ENCODE assay signal across 20 cellular contexts in the genomic region with DNA sequence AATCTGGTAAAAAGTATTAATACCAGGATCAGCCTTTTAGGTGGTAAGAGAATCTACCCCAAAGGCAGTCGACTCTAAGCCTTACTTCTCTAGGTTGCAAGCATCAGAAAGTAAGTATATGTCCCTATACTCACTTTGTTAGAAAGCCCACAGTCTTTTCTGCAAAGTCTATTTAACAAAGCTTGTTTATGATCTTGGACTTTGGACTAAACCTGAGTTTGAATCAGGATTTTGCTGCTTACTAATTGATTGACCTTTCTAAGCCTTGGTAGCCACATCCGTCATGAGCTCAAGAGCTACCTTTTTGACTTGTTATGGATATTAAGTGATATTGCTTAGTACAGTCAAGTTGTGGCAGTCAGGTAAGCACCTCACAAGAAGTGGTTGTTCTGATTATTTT. TPM values are rescaled to one million over a fixed set of nuclear protein-coding genes. Genes with fewer than 3 reads are reported as not detected.
DNase-seq lines count a peak whose midpoint lies in the region; ATAC-seq, FAIRE-seq and TF ChIP-seq lines count a peak whose summit lies in the region.
"Had no signal": no experiment of that assay in that cellular context is flagged by ENCODE, and none has a peak within 500 bp of the region (broad histone marks: within the 10 kb centered on the region; RNA-seq: fewer than 3 reads in every experiment).

No MANE protein-coding gene starts in this region.

- TF ChIP-seq EP300 in tibial nerve (IDR thresholded peaks at IDR 0.05): no peak

- FAIRE-seq in small intestine (lab: Jason Lieb, UNC): no peak
- FAIRE-seq: A204.1, D721Med, G401.6, GM12891 had no signal

- H3K9me3 ChIP-seq in ascending aorta (no peaks in the 10 kb centered on the region), small intestine (ENCODE audit: control insufficient read depth, low read depth) (no peaks in the 10 kb centered on the region), tibial nerve (no peaks in the 10 kb centered on the region)
- H3K9me3 ChIP-seq: BE2C had no signal

- TF ChIP-seq CTCF in ascending aorta (IDR thresholded peaks at IDR 0.05) (no peak), tibial nerve (IDR thresholded peaks at IDR 0.05) (no peak)

- ATAC-seq in GM21423 (IDR thresholded peaks at IDR 0.05; ENCODE audit: unreplicated experiment): no peak

- TF ChIP-seq POLR2A in tibial nerve (IDR thresholded peaks at IDR 0.05): no peak

- 68 to 81% (median 72%) methylated on average over 2 of the region's 2 CpGs for WGBS in small intestine, 3 donors
- 87 to 93% methylated on average over 2 of the region's 2 CpGs for WGBS in tibial nerve, 2 donors

- H3K4me3 ChIP-seq in ascending aorta: no peak overlapping the region
- no peak overlapping the region for H3K4me3 ChIP-seq in small intestine (ENCODE audit: low read depth in 1 of 2, low read length in 2 of 2)
- H3K4me3 ChIP-seq in tibial nerve: no peak overlapping the region

- H3K27me3 ChIP-seq in ascending aorta: no peaks in the 10 kb centered on the region
- no peaks in the 10 kb centered on the region for H3K27me3 ChIP-seq in layer of hippocampus (ENCODE audit: control insufficient read depth, insufficient read depth, low read length)
- H3K27me3 ChIP-seq in small intestine (ENCODE audit: control insufficient read depth in 2 of 2, insufficient read depth in 2 of 2, low read length in 2 of 2): no peaks in the 10 kb centered on the region
- no peaks in the 10 kb centered on the region for H3K27me3 ChIP-seq in tibial nerve
- H3K27me3 ChIP-seq: BE2C had no signal

- H3K4me1 ChIP-seq in ascending aorta (peaks cover 0 to 26% of the 10 kb centered on the region in 2 donors), small intestine (ENCODE audit: control insufficient read depth in 2 of 2, insufficient read depth in 1 of 2, low read depth in 1 of 2, low read length in 1 of 2) (peaks cover 0 to 6% of the 10 kb centered on the region in 2 donors), tibial nerve (peaks cover 0 to 59% (median 22%) of the 10 kb centered on the region in 4 donors)
- H3K4me1 ChIP-seq: BE2C had no signal

- no peak for DNase-seq in ascending aorta (ENCODE audit: low spot score in 2 of 2)
- peak; percentile 59 for DNase-seq in small intestine
- no peak for DNase-seq in activated CD4-positive, alpha-beta T cell treated with anti-CD3 and anti-CD28 coated beads for 1 hour
- DNase-seq in tibial nerve (ENCODE audit: low spot score in 2 of 2): no peak
- no peak for DNase-seq in NCI-H2171 (lab: John Stamatoyannopoulos, UW)
- DNase-seq: BE2C; CD4-positive, alpha-beta memory T cell; COR-L47; DMS153; DMS79 treated with DMSO at 0.1 percent for 48 hours; EL; GOT3; H9 had no signal

- intact Hi-C loops in ascending aorta (cut with DNase I): no loop called here

- H3K27ac ChIP-seq in ascending aorta: peak overlapping the region; percentile 25 to 74
- peak overlapping the region; percentile 66 for H3K27ac ChIP-seq in layer of hippocampus (ENCODE audit: low read depth, low read length)
- H3K27ac ChIP-seq in small intestine (ENCODE audit: low read depth in 1 of 2, low read length in 1 of 2): no peak overlapping the region
- peak overlapping the region in 2 of 4 donors; percentile 17 to 35 for H3K27ac ChIP-seq in tibial nerve
- H3K27ac ChIP-seq: C4-2B had no signal

- H3K36me3 ChIP-seq in ascending aorta (peaks cover 0 to 3% of the 10 kb centered on the region in 2 donors), small intestine (ENCODE audit: control insufficient read depth in 2 of 2, insufficient read depth in 2 of 2, low read length in 2 of 2) (no peaks in the 10 kb centered on the region), tibial nerve (no peaks in the 10 kb centered on the region)
- H3K36me3 ChIP-seq: BE2C had no signal

RNA-seq across cellular contexts. Expression of a gene that starts 18.4 kb away (rescaled TPM):
- total RNA-seq in ascending aorta: 12.0 TPM
- polyA plus RNA-seq in small intestine: 1 to 10 TPM; 7.0 to 8.7 (median 8.7) TPM
- total RNA-seq in tibial nerve: 100 to 1,000 TPM in 2 of 4 donors, 10 to 100 TPM in 2; 94.5 to 131 (median 98.1) TPM

Comparison
In these comparisons a context has a peak if more than half of its experiments do, and no peak if none do; other contexts are left out.
1. H3K27ac ChIP-seq: peak in ascending aorta (2 of 2) and layer of hippocampus (single experiment); none in small intestine (0 of 2).